8 cellular contexts compared by ENCODE assay signal in the genomic region with DNA sequence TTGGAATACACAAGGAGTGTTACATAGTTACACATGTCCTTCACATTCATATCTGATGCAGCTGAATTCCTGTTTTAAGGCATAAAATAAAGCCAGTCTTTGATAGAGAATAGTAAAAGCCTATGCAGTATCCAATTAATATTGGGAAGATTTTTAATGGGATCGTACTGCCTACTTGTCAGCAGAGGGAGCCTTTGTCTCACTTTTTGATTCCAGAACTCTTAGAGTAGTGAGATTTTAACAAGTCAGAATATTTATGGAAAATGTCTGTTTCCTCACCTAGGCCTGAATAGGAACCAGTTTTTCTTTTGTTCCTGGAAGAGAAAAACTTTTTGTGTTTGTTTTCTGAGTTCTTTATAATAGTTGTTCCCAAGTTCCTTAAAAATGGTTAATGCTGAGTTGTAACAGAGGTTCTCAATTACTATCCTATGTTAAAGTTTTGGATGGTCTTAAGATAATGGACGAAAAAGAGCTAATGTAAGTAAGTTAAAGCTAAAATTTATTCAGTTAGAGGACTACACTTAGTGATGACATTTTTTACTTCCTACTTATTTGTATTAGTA.
DNase-seq lines count a peak whose midpoint lies in the region; ATAC-seq and TF ChIP-seq lines count a peak whose summit lies in the region.

No MANE protein-coding gene starts in this region.

- H3K36me3 Mint-ChIP-seq in natural killer cell treated with Interleukin-12 subunit alpha and Interleukin-12 subunit beta and Interleukin-15 and Interleukin-18, amount 100 ng/mL, for 72 hours: no peaks in the 10 kb centered on the region

- no peaks in the 10 kb centered on the region; the same call in 1 of the 2 replicates for H4K20me1 ChIP-seq in PC-9 (ENCODE audit: insufficient read depth)

- no TSS peak for BruUV-seq in PC-9 (replicated peaks; lab: Mats Ljungman, UMichigan)

- H3K9me3 Mint-ChIP-seq in natural killer cell treated with Interleukin-12 subunit alpha and Interleukin-12 subunit beta and Interleukin-15 and Interleukin-18, amount 100 ng/mL, for 72 hours: no peaks in the 10 kb centered on the region

- H3K4me1 Mint-ChIP-seq in natural killer cell treated with Interleukin-12 subunit alpha and Interleukin-12 subunit beta and Interleukin-15 and Interleukin-18, amount 100 ng/mL, for 72 hours (ENCODE audit: low read depth in 2 of 2): no peaks in the 10 kb centered on the region

- H3K9me2 ChIP-seq in PC-9 (ENCODE audit: insufficient read depth): no peaks in the 10 kb centered on the region

- POLR2A ChIA-PET in PC-9 (lab: Charles Lee; ENCODE audit: unreplicated experiment): no interaction called here

- no peak for TF ChIP-seq POLR2A in erythroblast (IDR thresholded peaks at IDR 0.05; ENCODE audit: low read length)

- no peak overlapping the region for H3K27ac Mint-ChIP-seq in natural killer cell treated with Interleukin-12 subunit alpha and Interleukin-12 subunit beta and Interleukin-15 and Interleukin-18, amount 100 ng/mL, for 72 hours

- no peaks in the 10 kb centered on the region for H3K79me2 ChIP-seq in PC-9 (ENCODE audit: low read depth)

- no peak overlapping the region for H3K4me3 Mint-ChIP-seq in natural killer cell treated with Interleukin-12 subunit alpha and Interleukin-12 subunit beta and Interleukin-15 and Interleukin-18, amount 100 ng/mL, for 72 hours

- no peaks in the 10 kb centered on the region for H3F3A ChIP-seq in PC-9 (ENCODE audit: insufficient read depth, low read depth)

- CTCF ChIA-PET in PC-9 (lab: Charles Lee): interaction anchor here (0.6 to 1.4 kb wide), 5 partner anchors 10 to 845 kb away, joined by 3 to 5 read pairs (median 3); no protein-coding TSS in a partner anchor

- no peaks in the 10 kb centered on the region for H3K27me3 ChIP-seq in PC-9 (ENCODE audit: insufficient read depth, low read depth)

- DNase-seq in DMS114 treated with DMSO at 0.1 percent for 48 hours (lab: John Stamatoyannopoulos, UW; ENCODE audit: unreplicated experiment) (peak; percentile 35), KBM-7 (peak; percentile 29), PC-9 (peak in 1 of 2 experiments; percentile 47), erythroblast (lab: John Stamatoyannopoulos, UW) (peak; percentile 16 to 50), non-pigmented ciliary epithelial cell (ENCODE audit: low read depth) (peak; percentile 31)
- no peak for DNase-seq in stimulated activated CD4-positive, alpha-beta T cell treated with anti-CD3 and anti-CD28 coated beads, Interleukin-4, amount 100 ng/mL, for 1 hour
- DNase-seq in natural killer cell treated with Interleukin-12 subunit alpha and Interleukin-12 subunit beta and Interleukin-15 and Interleukin-18, amount 100 ng/mL, for 72 hours (ENCODE audit: low spot score): no peak

- no peak overlapping the region for H3K27ac ChIP-seq in PC-9

- no peak for ATAC-seq in natural killer cell treated with Interleukin-12 subunit alpha and Interleukin-12 subunit beta and Interleukin-15 and Interleukin-18, amount 100 ng/mL, for 72 hours
- ATAC-seq in HG03521 (IDR thresholded peaks at IDR 0.05; ENCODE audit: unreplicated experiment): no peak

- no peaks in the 10 kb centered on the region for H3K9me3 ChIP-seq in PC-9 (ENCODE audit: insufficient read depth, low read depth)

- intact Hi-C loops in PC-9 (cut with micrococcal nuclease; ENCODE audit: unreplicated experiment): loop anchor here (1.0 to 10.0 kb wide), 4 partner anchors 652 to 1791 kb away; a partner anchor contains a TSS

- no peak overlapping the region for H3K4me3 ChIP-seq in PC-9

- in situ Hi-C loops in KBM-7 (cut with MboI; ENCODE audit: low pct_unique_long_range_greater_than_20kb, low sequenced_read_pairs): no loop called here

- H3K36me3 ChIP-seq in PC-9 (ENCODE audit: low read depth): no peaks in the 10 kb centered on the region

- no peak overlapping the region for H3K4me2 ChIP-seq in PC-9

- peak; percentile 91 for TF ChIP-seq CTCF in PC-9 (conservative IDR thresholded peaks at IDR 0.05)

- no peak overlapping the region for H2AFZ ChIP-seq in PC-9

- no peaks in the 10 kb centered on the region for H3K27me3 Mint-ChIP-seq in natural killer cell treated with Interleukin-12 subunit alpha and Interleukin-12 subunit beta and Interleukin-15 and Interleukin-18, amount 100 ng/mL, for 72 hours

- H3K4me1 ChIP-seq in PC-9 (replicated peaks; ENCODE audit: insufficient read depth): no peaks in the 10 kb centered on the region

Comparison
In these comparisons a context has a peak if more than half of its experiments do, and no peak if none do; other contexts are left out.
1. DNase-seq: peak in DMS114 treated with DMSO at 0.1 percent for 48 hours (single experiment), KBM-7 (single experiment), erythroblast (2 of 2) and non-pigmented ciliary epithelial cell (single experiment); none in stimulated activated CD4-positive, alpha-beta T cell treated with anti-CD3 and anti-CD28 coated beads, Interleukin-4, amount 100 ng/mL, for 1 hour (single experiment) and natural killer cell treated with Interleukin-12 subunit alpha and Interleukin-12 subunit beta and Interleukin-15 and Interleukin-18, amount 100 ng/mL, for 72 hours (single experiment).